1 cellular context compared by ENCODE assay signal in the genomic region with DNA sequence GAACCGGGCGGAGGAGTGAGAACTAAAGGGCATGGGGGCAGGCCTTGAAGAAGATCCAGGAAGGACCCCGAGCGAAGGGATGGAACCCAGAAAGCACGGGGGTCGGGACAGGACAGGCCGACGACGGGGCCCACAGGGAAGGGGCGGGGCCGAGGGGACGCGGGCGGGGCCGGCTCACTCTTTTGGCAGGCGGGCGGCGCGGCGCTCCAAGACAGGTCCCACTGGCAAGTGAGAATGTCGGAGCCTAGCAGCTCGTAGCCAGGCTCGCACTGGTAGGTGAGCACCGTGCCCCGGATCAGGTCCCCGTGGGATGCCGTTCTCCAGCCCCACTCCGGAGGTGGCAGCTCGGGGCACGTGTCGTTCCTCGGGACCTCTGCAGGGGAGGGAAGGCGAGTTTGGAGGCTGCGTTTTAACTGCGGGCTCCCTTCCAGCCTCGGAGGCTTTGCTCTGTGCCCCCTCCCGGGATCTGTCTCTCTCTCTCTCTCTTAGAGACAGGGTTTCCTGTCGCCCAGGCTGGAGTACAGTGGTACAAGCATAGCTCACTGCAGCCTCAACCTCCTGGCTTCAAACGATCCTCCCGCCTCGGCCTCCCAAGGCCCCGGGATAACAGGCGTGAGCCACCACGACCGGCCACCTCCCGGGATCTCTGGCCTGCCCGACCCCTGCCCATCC.
A peak's percentile ranks its signal among the peaks of the same experiment; 100 is the strongest.
TF ChIP-seq lines count a peak whose summit lies in the region.

No MANE protein-coding gene starts in this region.

TF ChIP-seq in K562, 482 proteins besides CTCF, POLR2A, EP300 and RAD21 (continued from another document and continues in another):
- TF ChIP-seq USF1 (CRISPR knock-in tag; IDR thresholded peaks at IDR 0.05) (peak; percentile 39), ZBTB40 (IDR thresholded peaks at IDR 0.05) (no peak), ZBTB40 (CRISPR knock-in tag; IDR thresholded peaks at IDR 0.05) (peak; percentile 6; the same call in 1 of the 2 replicates), ZNF311 (CRISPR knock-in tag; IDR thresholded peaks at IDR 0.05) (no peak), C11orf30 (IDR thresholded peaks at IDR 0.05; ENCODE audit: low read depth) (no peak), GTF3C2 (IDR thresholded peaks at IDR 0.05; ENCODE audit: borderline replicate concordance, extremely low read depth, insufficient read length) (no peak), ZNF79 (CRISPR knock-in tag; IDR thresholded peaks at IDR 0.05; ENCODE audit: low read depth) (no peak), MEF2D (tag; conservative IDR thresholded peaks at IDR 0.05; ENCODE audit: low read depth) (no peak), NR2F6 (CRISPR knock-in tag; IDR thresholded peaks at IDR 0.05) (no peak), VEZF1 (CRISPR knock-in tag; IDR thresholded peaks at IDR 0.05) (peak; percentile 58), ZFX (CRISPR knock-in tag; IDR thresholded peaks at IDR 0.05) (peak; percentile 64; the same call in 1 of the 2 replicates), E2F4 (CRISPR knock-in tag; IDR thresholded peaks at IDR 0.05; ENCODE audit: low read depth) (no peak), HDAC3 (IDR thresholded peaks at IDR 0.05; ENCODE audit: borderline replicate concordance, partially characterized antibody) (no peak), MAZ (CRISPR knock-in tag; conservative IDR thresholded peaks at IDR 0.05 in 1 of 2, IDR thresholded peaks at IDR 0.05 in 1 of 2) (peak; percentile 39 to 65; a peak in 2 of 4 replicates), MAX (CRISPR knock-in tag; IDR thresholded peaks at IDR 0.05) (peak; percentile 76), TEAD4 (IDR thresholded peaks at IDR 0.05; ENCODE audit: low read length) (no peak), TEAD4 (CRISPR knock-in tag; IDR thresholded peaks at IDR 0.05; ENCODE audit: borderline replicate concordance) (no peak), BCOR (IDR thresholded peaks at IDR 0.05) (no peak), HMG20B (CRISPR knock-in tag; IDR thresholded peaks at IDR 0.05) (no peak), EGR1 (conservative IDR thresholded peaks at IDR 0.05) (no peak)
- TF ChIP-seq, protein P1, sequence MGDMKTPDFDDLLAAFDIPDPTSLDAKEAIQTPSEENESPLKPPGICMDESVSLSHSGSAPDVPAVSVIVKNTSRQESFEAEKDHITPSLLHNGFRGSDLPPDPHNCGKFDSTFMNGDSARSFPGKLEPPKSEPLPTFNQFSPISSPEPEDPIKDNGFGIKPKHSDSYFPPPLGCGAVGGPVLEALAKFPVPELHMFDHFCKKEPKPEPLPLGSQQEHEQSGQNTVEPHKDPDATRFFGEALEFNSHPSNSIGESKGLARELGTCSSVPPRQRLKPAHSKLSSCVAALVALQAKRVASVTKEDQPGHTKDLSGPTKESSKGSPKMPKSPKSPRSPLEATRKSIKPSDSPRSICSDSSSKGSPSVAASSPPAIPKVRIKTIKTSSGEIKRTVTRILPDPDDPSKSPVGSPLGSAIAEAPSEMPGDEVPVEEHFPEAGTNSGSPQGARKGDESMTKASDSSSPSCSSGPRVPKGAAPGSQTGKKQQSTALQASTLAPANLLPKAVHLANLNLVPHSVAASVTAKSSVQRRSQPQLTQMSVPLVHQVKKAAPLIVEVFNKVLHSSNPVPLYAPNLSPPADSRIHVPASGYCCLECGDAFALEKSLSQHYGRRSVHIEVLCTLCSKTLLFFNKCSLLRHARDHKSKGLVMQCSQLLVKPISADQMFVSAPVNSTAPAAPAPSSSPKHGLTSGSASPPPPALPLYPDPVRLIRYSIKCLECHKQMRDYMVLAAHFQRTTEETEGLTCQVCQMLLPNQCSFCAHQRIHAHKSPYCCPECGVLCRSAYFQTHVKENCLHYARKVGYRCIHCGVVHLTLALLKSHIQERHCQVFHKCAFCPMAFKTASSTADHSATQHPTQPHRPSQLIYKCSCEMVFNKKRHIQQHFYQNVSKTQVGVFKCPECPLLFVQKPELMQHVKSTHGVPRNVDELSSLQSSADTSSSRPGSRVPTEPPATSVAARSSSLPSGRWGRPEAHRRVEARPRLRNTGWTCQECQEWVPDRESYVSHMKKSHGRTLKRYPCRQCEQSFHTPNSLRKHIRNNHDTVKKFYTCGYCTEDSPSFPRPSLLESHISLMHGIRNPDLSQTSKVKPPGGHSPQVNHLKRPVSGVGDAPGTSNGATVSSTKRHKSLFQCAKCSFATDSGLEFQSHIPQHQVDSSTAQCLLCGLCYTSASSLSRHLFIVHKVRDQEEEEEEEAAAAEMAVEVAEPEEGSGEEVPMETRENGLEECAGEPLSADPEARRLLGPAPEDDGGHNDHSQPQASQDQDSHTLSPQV (IDR thresholded peaks at IDR 0.05), result no peak
- TF ChIP-seq, protein P2, sequence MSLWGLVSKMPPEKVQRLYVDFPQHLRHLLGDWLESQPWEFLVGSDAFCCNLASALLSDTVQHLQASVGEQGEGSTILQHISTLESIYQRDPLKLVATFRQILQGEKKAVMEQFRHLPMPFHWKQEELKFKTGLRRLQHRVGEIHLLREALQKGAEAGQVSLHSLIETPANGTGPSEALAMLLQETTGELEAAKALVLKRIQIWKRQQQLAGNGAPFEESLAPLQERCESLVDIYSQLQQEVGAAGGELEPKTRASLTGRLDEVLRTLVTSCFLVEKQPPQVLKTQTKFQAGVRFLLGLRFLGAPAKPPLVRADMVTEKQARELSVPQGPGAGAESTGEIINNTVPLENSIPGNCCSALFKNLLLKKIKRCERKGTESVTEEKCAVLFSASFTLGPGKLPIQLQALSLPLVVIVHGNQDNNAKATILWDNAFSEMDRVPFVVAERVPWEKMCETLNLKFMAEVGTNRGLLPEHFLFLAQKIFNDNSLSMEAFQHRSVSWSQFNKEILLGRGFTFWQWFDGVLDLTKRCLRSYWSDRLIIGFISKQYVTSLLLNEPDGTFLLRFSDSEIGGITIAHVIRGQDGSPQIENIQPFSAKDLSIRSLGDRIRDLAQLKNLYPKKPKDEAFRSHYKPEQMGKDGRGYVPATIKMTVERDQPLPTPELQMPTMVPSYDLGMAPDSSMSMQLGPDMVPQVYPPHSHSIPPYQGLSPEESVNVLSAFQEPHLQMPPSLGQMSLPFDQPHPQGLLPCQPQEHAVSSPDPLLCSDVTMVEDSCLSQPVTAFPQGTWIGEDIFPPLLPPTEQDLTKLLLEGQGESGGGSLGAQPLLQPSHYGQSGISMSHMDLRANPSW (CRISPR knock-in tag; IDR thresholded peaks at IDR 0.05), result no peak
- TF ChIP-seq, protein P3, sequence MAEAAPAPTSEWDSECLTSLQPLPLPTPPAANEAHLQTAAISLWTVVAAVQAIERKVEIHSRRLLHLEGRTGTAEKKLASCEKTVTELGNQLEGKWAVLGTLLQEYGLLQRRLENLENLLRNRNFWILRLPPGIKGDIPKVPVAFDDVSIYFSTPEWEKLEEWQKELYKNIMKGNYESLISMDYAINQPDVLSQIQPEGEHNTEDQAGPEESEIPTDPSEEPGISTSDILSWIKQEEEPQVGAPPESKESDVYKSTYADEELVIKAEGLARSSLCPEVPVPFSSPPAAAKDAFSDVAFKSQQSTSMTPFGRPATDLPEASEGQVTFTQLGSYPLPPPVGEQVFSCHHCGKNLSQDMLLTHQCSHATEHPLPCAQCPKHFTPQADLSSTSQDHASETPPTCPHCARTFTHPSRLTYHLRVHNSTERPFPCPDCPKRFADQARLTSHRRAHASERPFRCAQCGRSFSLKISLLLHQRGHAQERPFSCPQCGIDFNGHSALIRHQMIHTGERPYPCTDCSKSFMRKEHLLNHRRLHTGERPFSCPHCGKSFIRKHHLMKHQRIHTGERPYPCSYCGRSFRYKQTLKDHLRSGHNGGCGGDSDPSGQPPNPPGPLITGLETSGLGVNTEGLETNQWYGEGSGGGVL (CRISPR knock-in tag; IDR thresholded peaks at IDR 0.05), result no peak
